ENCODE assay signal across 34 cellular contexts in genomic region chr9:91628892-91629291, GRCh38.
"Had no signal": no experiment of that assay in that cellular context is flagged by ENCODE, and none has a peak within 500 bp of the region (broad histone marks: within the 10 kb centered on the region; RNA-seq: fewer than 3 reads in every experiment).

No MANE protein-coding gene starts in this region.

- FAIRE-seq: astrocyte, colon, TTC549 had no signal

- DNase-seq: activated CD4-positive, alpha-beta memory T cell treated with anti-CD3 and anti-CD28 coated beads, Interleukin-2, amount 10 ng/mL, durations not matched to agents 7 days and 5 days; activated CD4-positive, alpha-beta T cell treated with anti-CD3 and anti-CD28 coated beads for 1 hour; activated CD4-positive, alpha-beta T cell treated with anti-CD3 and anti-CD28 coated beads for 36 hours; activated CD4-positive, alpha-beta T cell treated with anti-CD3 and anti-CD28 coated beads for 48 hours; activated CD4-positive, alpha-beta T cell treated with anti-CD3 and anti-CD28 coated beads, Interleukin-2, amount 10 ng/mL, durations not matched to agents 7 days and 5 days; activated CD4-positive, alpha-beta T cell treated with anti-CD3 and anti-CD28 coated beads, Interleukin-2, amount 50 U/mL, for 48 hours; activated CD4-positive, CD25-positive, alpha-beta regulatory T cell; activated CD8-positive, alpha-beta memory T cell treated with anti-CD3 and anti-CD28 coated beads, Interleukin-2, amount 50 U/mL, for 4 hours; activated effector memory CD4-positive, alpha-beta T cell treated with anti-CD3 and anti-CD28 coated beads, Interleukin-2, amount 50 U/mL, for 16 hours; activated gamma-delta T cell treated with Interleukin-2 at 50 U/mL for 16 hours; activated naive CD4-positive, alpha-beta T cell; activated naive CD4-positive, alpha-beta T cell treated with anti-CD3 and anti-CD28 coated beads for 36 hours; activated naive CD4-positive, alpha-beta T cell treated with anti-CD3 and anti-CD28 coated beads, Interleukin-2, amount 50 U/mL, for 16 hours; activated naive CD8-positive, alpha-beta T cell treated with anti-CD3 and anti-CD28 coated beads for 36 hours; activated T-cell treated with anti-CD3 and anti-CD28 coated beads for 4 hours; activated T-cell treated with anti-CD3 and anti-CD28 coated beads, Interleukin-2, amount 50 U/mL, for 1 hour; activated T-cell treated with anti-CD3 and anti-CD28 coated beads, Interleukin-2, amount 50 U/mL, for 4 hours; activated T-cell treated with anti-CD3 and anti-CD28 coated beads, Interleukin-2, amount 50 U/mL, for 72 hours; adrenal gland; amniotic stem cell; aorta; body of pancreas; brain microvascular endothelial cell; central memory CD4-positive, alpha-beta T cell; T-helper 2 cell; T-helper 9 cell had no signal

- H3K4me1 ChIP-seq: adrenal gland, body of pancreas, breast epithelium had no signal

- H3K27me3 ChIP-seq: adrenal gland, body of pancreas, breast epithelium had no signal

- H3K36me3 ChIP-seq: adrenal gland, brain microvascular endothelial cell, breast epithelium had no signal

- H3K9me3 ChIP-seq: adrenal gland, body of pancreas had no signal

- H3K27ac ChIP-seq: adrenal gland, body of pancreas, brain microvascular endothelial cell, breast epithelium, VCaP had no signal

- ATAC-seq: activated CD4-positive, alpha-beta T cell treated with anti-CD3 and anti-CD28 coated beads for 36 hours; activated CD4-positive, CD25-positive, alpha-beta regulatory T cell treated with anti-CD3 and anti-CD28 coated beads, Interleukin-2, amount 50 U/mL, for 24 hours; activated naive CD4-positive, alpha-beta T cell treated with anti-CD3 and anti-CD28 coated beads, Interleukin-2, amount 50 U/mL, for 72 hours; activated T-cell treated with anti-CD3 and anti-CD28 coated beads, Interleukin-2, amount 50 U/mL, for 4 hours; activated T-cell treated with anti-CD3 and anti-CD28 coated beads, Interleukin-2, amount 50 U/mL, for 72 hours; activated T-helper 17 cell treated with anti-CD3 and anti-CD28 coated beads, Interleukin-2, amount 50 U/mL, for 72 hours; body of pancreas had no signal

- H3K4me3 ChIP-seq: adrenal gland, body of pancreas, breast epithelium had no signal
